Comparison of ENCODE assay signal across 1 cellular context in the genomic region with DNA sequence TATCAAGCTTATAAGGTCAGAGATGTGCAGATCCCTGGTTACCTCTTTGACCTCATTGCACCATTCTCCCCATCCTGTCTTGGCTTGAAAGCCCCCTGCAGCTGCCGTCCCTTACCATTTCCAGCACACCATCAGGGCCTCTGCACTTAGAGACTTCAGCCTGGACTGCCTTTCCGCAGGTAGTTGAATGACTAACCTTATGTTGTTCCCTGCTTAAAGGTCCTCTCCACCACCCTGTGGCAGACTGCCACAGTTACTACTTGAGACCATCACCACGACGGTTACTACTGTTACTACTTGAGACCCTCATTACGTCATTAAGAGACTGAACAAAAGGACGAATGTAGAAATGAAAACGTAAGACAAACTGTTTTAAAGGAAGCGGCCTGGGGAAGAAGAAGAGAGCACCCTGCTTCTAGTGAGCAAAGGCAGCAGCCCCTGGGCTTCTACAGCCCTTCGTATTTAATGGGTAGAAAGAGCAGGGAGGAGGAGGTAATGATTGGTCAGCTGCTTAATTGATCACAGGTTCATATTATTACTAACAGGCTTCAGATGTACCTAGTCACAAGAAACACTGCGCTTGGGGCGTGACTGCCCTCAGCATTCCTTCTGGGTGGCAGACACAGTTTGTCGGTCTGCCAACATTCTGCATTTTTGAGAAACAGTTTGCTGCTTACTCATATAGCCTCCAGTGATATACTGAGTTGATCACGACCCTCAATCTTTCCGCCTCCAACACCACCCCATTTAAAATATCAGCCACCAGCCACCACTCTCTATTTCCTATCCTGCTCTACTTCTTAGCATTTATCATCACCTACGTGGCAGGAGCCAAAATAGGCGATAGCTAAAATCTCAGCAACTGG.
TF ChIP-seq lines count a peak whose summit lies in the region.

No MANE protein-coding gene starts in this region.

TF ChIP-seq in GM12878, 131 proteins besides CTCF, POLR2A, EP300 and RAD21:
- 0 out of 2 replicates have a peak, but pooled peaks have one; percentile 18 for TF ChIP-seq ATF7 (IDR thresholded peaks at IDR 0.05; ENCODE audit: low read depth)
- no peak for TF ChIP-seq SREBF2 (IDR thresholded peaks at IDR 0.05; ENCODE audit: low read length)
